In genomic region chr6:36657942-36658544, GRCh38 we compare ENCODE assay signal across 13 cellular contexts. TPM values are rescaled to one million over a fixed set of nuclear protein-coding genes. Genes with fewer than 3 reads are reported as not detected.
A peak's percentile ranks its signal among the peaks of the same experiment; 100 is the strongest.
DNase-seq lines count a peak whose midpoint lies in the region; ATAC-seq, FAIRE-seq and TF ChIP-seq lines count a peak whose summit lies in the region.
"Had no signal": no experiment of that assay in that cellular context is flagged by ENCODE, and none has a peak within 500 bp of the region (broad histone marks: within the 10 kb centered on the region; RNA-seq: fewer than 3 reads in every experiment).

No MANE protein-coding gene starts in this region.

- CTCF ChIA-PET in activated naive CD4-positive, alpha-beta T cell treated with anti-CD3 and anti-CD28 coated beads for 36 hours (lab: Charles Lee): no interaction called here

- intact Hi-C loops in left colon (cut with DNase I, micrococcal nuclease): no loop called here
- intact Hi-C loops in activated naive CD4-positive, alpha-beta T cell treated with anti-CD3 and anti-CD28 coated beads for 36 hours (cut with micrococcal nuclease): no loop called here

- H3K4me3 Mint-ChIP-seq in HFFc6: no peak overlapping the region
- no peak overlapping the region for H3K4me3 Mint-ChIP-seq in activated naive CD4-positive, alpha-beta T cell treated with anti-CD3 and anti-CD28 coated beads for 36 hours
- H3K4me3 Mint-ChIP-seq: activated naive CD4-positive, alpha-beta T cell treated with anti-CD3 and anti-CD28 coated beads, Interleukin-2, amount 10 ng/mL, durations not matched to agents 7 days and 5 days had no signal

- TF ChIP-seq CTCF in AG10803 (conservative IDR thresholded peaks at IDR 0.05; ENCODE audit: low read length): no peak
- TF ChIP-seq CTCF in HFFc6 (IDR thresholded peaks at IDR 0.05): no peak
- TF ChIP-seq CTCF in bronchial epithelial cell (IDR thresholded peaks at IDR 0.05; ENCODE audit: insufficient read depth, low read length, severe bottlenecking): no peak

- H3K4me1 Mint-ChIP-seq in HFFc6 (ENCODE audit: low read depth): peaks cover 30% of the 10 kb centered on the region
- peaks cover 11% of the 10 kb centered on the region for H3K4me1 Mint-ChIP-seq in activated naive CD4-positive, alpha-beta T cell treated with anti-CD3 and anti-CD28 coated beads for 36 hours (ENCODE audit: low read depth)

- H3K4me3 ChIP-seq in AG10803 (ENCODE audit: low read length) (no peak overlapping the region), bronchial epithelial cell (ENCODE audit: low read depth, low read length) (no peak overlapping the region)
- H3K4me3 ChIP-seq: uterus had no signal

- H3K27me3 Mint-ChIP-seq in HFFc6 (ENCODE audit: insufficient read depth): peaks cover 8% of the 10 kb centered on the region
- H3K27me3 Mint-ChIP-seq in activated naive CD4-positive, alpha-beta T cell treated with anti-CD3 and anti-CD28 coated beads for 36 hours (ENCODE audit: low read depth): peaks cover 22% of the 10 kb centered on the region

- ATAC-seq in left colon: peak; percentile 28

- no peak for FAIRE-seq in bronchial epithelial cell (lab: Jason Lieb, UNC)

- no peaks in the 10 kb centered on the region for H3K27me3 ChIP-seq in bronchial epithelial cell (ENCODE audit: control insufficient read depth, insufficient read depth, low read length)
- H3K27me3 ChIP-seq: uterus had no signal

- DNase-seq in AG10803 (ENCODE audit: low read depth) (peak; percentile 64), HFFc6 (peak; percentile 59), bronchial epithelial cell (ENCODE audit: low read depth) (peak; percentile 89), left colon (no peak), NOMO-1 treated with DMSO at 0.1 percent for 48 hours (lab: John Stamatoyannopoulos, UW; ENCODE audit: unreplicated experiment) (no peak), NCI-H1417 (lab: John Stamatoyannopoulos, UW) (no peak)
- DNase-seq in stimulated activated CD8-positive, alpha-beta memory T cell treated with anti-CD3 and anti-CD28 coated beads, Interleukin-4, amount 100 ng/mL, for 48 hours: no peak
- no peak for DNase-seq in activated naive CD4-positive, alpha-beta T cell treated with anti-CD3 and anti-CD28 coated beads for 36 hours
- DNase-seq: activated naive CD4-positive, alpha-beta T cell treated with anti-CD3 and anti-CD28 coated beads, Interleukin-2, amount 10 ng/mL, durations not matched to agents 7 days and 5 days; AML-193; cerebellar nuclear complex; NCI-H2171; uterus had no signal

- H3K27ac Mint-ChIP-seq in HFFc6: no peak overlapping the region
- no peak overlapping the region for H3K27ac Mint-ChIP-seq in activated naive CD4-positive, alpha-beta T cell treated with anti-CD3 and anti-CD28 coated beads for 36 hours
- H3K27ac Mint-ChIP-seq: activated naive CD4-positive, alpha-beta T cell treated with anti-CD3 and anti-CD28 coated beads, Interleukin-2, amount 10 ng/mL, durations not matched to agents 7 days and 5 days had no signal

- H3K36me3 Mint-ChIP-seq in HFFc6 (ENCODE audit: low read depth): no peaks in the 10 kb centered on the region
- H3K36me3 Mint-ChIP-seq in activated naive CD4-positive, alpha-beta T cell treated with anti-CD3 and anti-CD28 coated beads for 36 hours (ENCODE audit: low read depth): no peaks in the 10 kb centered on the region
- H3K36me3 Mint-ChIP-seq: activated naive CD4-positive, alpha-beta T cell treated with anti-CD3 and anti-CD28 coated beads, Interleukin-2, amount 10 ng/mL, durations not matched to agents 7 days and 5 days had no signal

- H3K9me3 Mint-ChIP-seq in HFFc6: no peaks in the 10 kb centered on the region
- H3K9me3 Mint-ChIP-seq in activated naive CD4-positive, alpha-beta T cell treated with anti-CD3 and anti-CD28 coated beads for 36 hours: no peaks in the 10 kb centered on the region
- H3K9me3 Mint-ChIP-seq: activated naive CD4-positive, alpha-beta T cell treated with anti-CD3 and anti-CD28 coated beads, Interleukin-2, amount 10 ng/mL, durations not matched to agents 7 days and 5 days had no signal

- no peaks in the 10 kb centered on the region for H3K36me3 ChIP-seq in bronchial epithelial cell (ENCODE audit: control insufficient read depth, insufficient read depth, low read length)
- H3K36me3 ChIP-seq: uterus had no signal

RNA-seq across cellular contexts. Expression of gene CDKN1A, which starts 20.5 kb away (rescaled TPM):
- 100 to 1,000 TPM; 496 to 872 (median 617) TPM for total RNA-seq in HFFc6 (2021; fragmentation: NEBNext Ultra II Directional; extraction: Animal tissue kit (Norgen Biotek cat#: 25700))
- 364 and 524 TPM in 2 replicates for total RNA-seq in bronchial epithelial cell
- total RNA-seq in left colon: 100 to 1,000 TPM; 264 to 383 TPM
- total RNA-seq in activated naive CD4-positive, alpha-beta T cell treated with anti-CD3 and anti-CD28 coated beads for 36 hours: 10 to 100 TPM; 90.1 to 92.3 TPM

RNA-seq across cellular contexts. Expression of gene RAB44, which starts 39.6 kb away (rescaled TPM):
- under 1 TPM in 2 of 6 experiments, not detected in 4; 0.26 to 0.45 TPM for total RNA-seq in HFFc6 (2021; fragmentation: NEBNext Ultra II Directional; extraction: Animal tissue kit (Norgen Biotek cat#: 25700))
- total RNA-seq in bronchial epithelial cell (under 0.01 TPM in 2 replicates), left colon (under 1 TPM; 0.09 to 0.42 TPM)
- total RNA-seq in activated naive CD4-positive, alpha-beta T cell treated with anti-CD3 and anti-CD28 coated beads for 36 hours: under 1 TPM in 1 of 2 experiments, not detected in 1; 0.05 TPM

Comparison
In these comparisons a context has a peak if more than half of its experiments do, and no peak if none do; other contexts are left out.
1. DNase-seq: peak in AG10803 (single experiment), HFFc6 (single experiment) and bronchial epithelial cell (single experiment); none in left colon (0 of 2), NOMO-1 treated with DMSO at 0.1 percent for 48 hours (single experiment), stimulated activated CD8-positive, alpha-beta memory T cell treated with anti-CD3 and anti-CD28 coated beads, Interleukin-4, amount 100 ng/mL, for 48 hours (single experiment), NCI-H1417 (0 of 3) and activated naive CD4-positive, alpha-beta T cell treated with anti-CD3 and anti-CD28 coated beads for 36 hours (single experiment).